22 cellular contexts compared by ENCODE assay signal in genomic region chr6:161829186-161829794, GRCh38.
DNase-seq lines count a peak whose midpoint lies in the region; ATAC-seq and TF ChIP-seq lines count a peak whose summit lies in the region.
"Had no signal": no experiment of that assay in that cellular context is flagged by ENCODE, and none has a peak within 500 bp of the region (broad histone marks: within the 10 kb centered on the region; RNA-seq: fewer than 3 reads in every experiment).

No MANE protein-coding gene starts in this region.

- ATAC-seq in CD8-positive, alpha-beta T cell, result no peak
- ATAC-seq in foreskin keratinocyte, result no peak
- no peak for ATAC-seq in HG03460 (IDR thresholded peaks at IDR 0.05; ENCODE audit: unreplicated experiment)
- ATAC-seq in GM21576 (IDR thresholded peaks at IDR 0.05; ENCODE audit: unreplicated experiment), result no peak
- ATAC-seq: activated CD4-positive, CD25-positive, alpha-beta regulatory T cell treated with anti-CD3 and anti-CD28 coated beads, Interleukin-2, amount 50 U/mL, for 24 hours; activated naive CD4-positive, alpha-beta T cell treated with anti-CD3 and anti-CD28 coated beads, Interleukin-2, amount 50 U/mL, for 72 hours; body of pancreas; heart left ventricle had no signal

- H3K36me3 ChIP-seq in CD8-positive, alpha-beta T cell (ENCODE audit: insufficient read depth, low read length), result no peaks in the 10 kb centered on the region
- H3K36me3 ChIP-seq in HUES48 (ENCODE audit: control insufficient read depth, insufficient read depth, low read length) (no peaks in the 10 kb centered on the region), endodermal cell (ENCODE audit: control insufficient read depth, insufficient read depth, low read length) (no peaks in the 10 kb centered on the region), neuron (ENCODE audit: insufficient read depth, low read length) (no peaks in the 10 kb centered on the region)
- H3K36me3 ChIP-seq: heart left ventricle, thoracic aorta had no signal

- no peaks in the 10 kb centered on the region for H3K27me3 Mint-ChIP-seq in CD8-positive, alpha-beta T cell (ENCODE audit: low read depth)
- H3K27me3 Mint-ChIP-seq in endodermal cell (ENCODE audit: insufficient read depth), result no peaks in the 10 kb centered on the region

- 51 to 76% methylated on average over 9 to 11 of the region's 11 CpGs for WGBS in endodermal cell (ENCODE audit: insufficient coverage in 1 of 2, insufficient read length in 1 of 2), 2 experiments

- H2AFZ ChIP-seq in neuron (ENCODE audit: low read depth, low read length), result peak overlapping the region; percentile 3

- H3K4me3 ChIP-seq in CD8-positive, alpha-beta T cell (ENCODE audit: low read depth, low read length), result no peak overlapping the region
- H3K4me3 ChIP-seq in HUES48 (ENCODE audit: low read depth, low read length) (no peak overlapping the region), endodermal cell (ENCODE audit: low read length) (no peak overlapping the region), neuron (ENCODE audit: low read length) (no peak overlapping the region)
- H3K4me3 ChIP-seq: body of pancreas, coronary artery, heart left ventricle, thoracic aorta had no signal

- intact Hi-C loops in CD8-positive, alpha-beta T cell (cut with DNase I, micrococcal nuclease), result no loop called here

- no peaks in the 10 kb centered on the region for H3K4me1 ChIP-seq in CD8-positive, alpha-beta T cell (ENCODE audit: insufficient read depth, low read length)
- H3K4me1 ChIP-seq in HUES48 (ENCODE audit: control insufficient read depth, insufficient read depth, low read length) (no peaks in the 10 kb centered on the region; the same call in 1 of the 2 replicates), endodermal cell (ENCODE audit: control insufficient read depth, insufficient read depth, low read length) (no peaks in the 10 kb centered on the region), neuron (ENCODE audit: insufficient read depth, low read length) (peaks cover 8% of the 10 kb centered on the region), foreskin keratinocyte (no peaks in the 10 kb centered on the region)
- H3K4me1 ChIP-seq: body of pancreas, heart left ventricle had no signal

- no peak overlapping the region for H3K27ac ChIP-seq in CD8-positive, alpha-beta T cell (ENCODE audit: low read depth, low read length)
- H3K27ac ChIP-seq in HUES48 (ENCODE audit: low read depth, low read length) (peak overlapping the region; percentile 18), endodermal cell (ENCODE audit: low read depth, low read length) (peak overlapping the region; percentile 56), foreskin keratinocyte (no peak overlapping the region)
- H3K27ac ChIP-seq: body of pancreas, coronary artery, heart left ventricle, thoracic aorta had no signal

- H3K4me1 Mint-ChIP-seq in CD8-positive, alpha-beta T cell (ENCODE audit: low read depth), result peaks cover 6% of the 10 kb centered on the region
- peaks cover 23% of the 10 kb centered on the region for H3K4me1 Mint-ChIP-seq in endodermal cell

- POLR2A ChIA-PET in CD8-positive, alpha-beta T cell (lab: Charles Lee), result no interaction called here

- no peaks in the 10 kb centered on the region for H3K36me3 Mint-ChIP-seq in CD8-positive, alpha-beta T cell
- H3K36me3 Mint-ChIP-seq in endodermal cell (ENCODE audit: low read depth), result no peaks in the 10 kb centered on the region
- H3K36me3 Mint-ChIP-seq: activated naive CD4-positive, alpha-beta T cell treated with anti-CD3 and anti-CD28 coated beads, Interleukin-2, amount 50 U/mL, for 72 hours had no signal

- no peak for DNase-seq in CD8-positive, alpha-beta T cell
- DNase-seq in endodermal cell, result peak; percentile 77
- no peak for DNase-seq in foreskin keratinocyte
- DNase-seq in activated CD8-positive, alpha-beta memory T cell treated with anti-CD3 and anti-CD28 coated beads for 24 hours, result no peak
- DNase-seq: body of pancreas, DMS79, heart left ventricle, NCI-H1105, NCI-H2029, NCI-H226, NCI-H82, OCI-M1, Right ventricle myocardium superior had no signal

- no peak for TF ChIP-seq CTCF in CD8-positive, alpha-beta T cell (IDR thresholded peaks at IDR 0.05)
- TF ChIP-seq CTCF in endodermal cell (conservative IDR thresholded peaks at IDR 0.05) (peak; percentile 41), foreskin keratinocyte (conservative IDR thresholded peaks at IDR 0.05) (no peak)

- CTCF ChIA-PET in CD8-positive, alpha-beta T cell (lab: Charles Lee), result no interaction called here

- peak overlapping the region; percentile 55 for H3K27ac Mint-ChIP-seq in CD8-positive, alpha-beta T cell
- no peak overlapping the region for H3K27ac Mint-ChIP-seq in endodermal cell
- H3K27ac Mint-ChIP-seq: activated naive CD4-positive, alpha-beta T cell treated with anti-CD3 and anti-CD28 coated beads, Interleukin-2, amount 50 U/mL, for 72 hours; nephron had no signal

- H3K9ac ChIP-seq in HUES48 (ENCODE audit: low read depth, low read length), result no peak overlapping the region
- H3K9ac ChIP-seq in endodermal cell (ENCODE audit: extremely low read depth, low read length, poor library complexity, severe bottlenecking), result no peak overlapping the region

- no peaks in the 10 kb centered on the region for H3K9me3 ChIP-seq in CD8-positive, alpha-beta T cell (ENCODE audit: low read length)
- H3K9me3 ChIP-seq in HUES48 (ENCODE audit: control insufficient read depth, insufficient read depth, low read length) (no peaks in the 10 kb centered on the region), endodermal cell (ENCODE audit: control insufficient read depth, low read length) (no peaks in the 10 kb centered on the region), neuron (ENCODE audit: low read length) (no peaks in the 10 kb centered on the region)
- H3K9me3 ChIP-seq: body of pancreas, heart left ventricle, thoracic aorta had no signal

- no peaks in the 10 kb centered on the region for H3K27me3 ChIP-seq in CD8-positive, alpha-beta T cell (ENCODE audit: insufficient read depth, low read length)
- no peaks in the 10 kb centered on the region for H3K27me3 ChIP-seq in HUES48 (ENCODE audit: control insufficient read depth, insufficient read depth, low read length)
- no peaks in the 10 kb centered on the region for H3K27me3 ChIP-seq in endodermal cell (ENCODE audit: control insufficient read depth, insufficient read depth, low read length, poor library complexity, severe bottlenecking)
- H3K27me3 ChIP-seq in neuron (ENCODE audit: insufficient read depth, low read length), result no peaks in the 10 kb centered on the region
- H3K27me3 ChIP-seq in foreskin keratinocyte, result no peaks in the 10 kb centered on the region
- H3K27me3 ChIP-seq: body of pancreas, heart left ventricle had no signal

- no peaks in the 10 kb centered on the region for H3K9me3 Mint-ChIP-seq in CD8-positive, alpha-beta T cell
- H3K9me3 Mint-ChIP-seq in endodermal cell, result no peaks in the 10 kb centered on the region
- H3K9me3 Mint-ChIP-seq: activated naive CD4-positive, alpha-beta T cell treated with anti-CD3 and anti-CD28 coated beads, Interleukin-2, amount 50 U/mL, for 72 hours; nephron had no signal

- H3K4me3 Mint-ChIP-seq in CD8-positive, alpha-beta T cell, result no peak overlapping the region
- H3K4me3 Mint-ChIP-seq in endodermal cell, result no peak overlapping the region
- H3K4me3 Mint-ChIP-seq: nephron had no signal

Comparison
In these comparisons a context has a peak if more than half of its experiments do, and no peak if none do; other contexts are left out.
1. H3K27ac ChIP-seq: peak in HUES48 (single experiment) and endodermal cell (single experiment); none in CD8-positive, alpha-beta T cell (single experiment) and foreskin keratinocyte (single experiment).